ENCODE assay signal across 9 cellular contexts in genomic region chr5:160370713-160371034, GRCh38. TPM values are rescaled to one million over a fixed set of nuclear protein-coding genes. Genes with fewer than 3 reads are reported as not detected.
DNase-seq lines count a peak whose midpoint lies in the region; ATAC-seq, FAIRE-seq and TF ChIP-seq lines count a peak whose summit lies in the region.
"Had no signal": no experiment of that assay in that cellular context is flagged by ENCODE, and none has a peak within 500 bp of the region (broad histone marks: within the 10 kb centered on the region; RNA-seq: fewer than 3 reads in every experiment).

No MANE protein-coding gene starts in this region.

- TF ChIP-seq CTCF in WTC11 (IDR thresholded peaks at IDR 0.05) (no peak), natural killer cell (IDR thresholded peaks at IDR 0.05) (no peak)

- H3K4me3 Mint-ChIP-seq in WTC11 (peak overlapping the region; percentile 68), natural killer cell (no peak overlapping the region)

- peaks cover 54% of the 10 kb centered on the region for H3K27me3 Mint-ChIP-seq in WTC11 (ENCODE audit: low read depth)
- peaks cover 60 to 84% of the 10 kb centered on the region in 2 donors for H3K27me3 Mint-ChIP-seq in natural killer cell (ENCODE audit: low read depth in 2 of 2)

- peak; percentile 41 for FAIRE-seq in GM12891 (lab: Jason Lieb, UNC)

- intact Hi-C loops in natural killer cell (cut with micrococcal nuclease) = no loop called here

- H3K36me3 ChIP-seq in iPS-15b (ENCODE audit: control insufficient read depth, insufficient read depth, low read length) (no peaks in the 10 kb centered on the region), skeletal muscle satellite cell (ENCODE audit: insufficient read depth, low read length) (no peaks in the 10 kb centered on the region)

- POLR2A ChIA-PET in WTC11 (lab: Charles Lee) = interaction anchor here (0.6 kb wide), 1 partner anchor 26 kb away, joined by 8 read pairs; no protein-coding TSS in a partner anchor

- H3K4me3 ChIP-seq in iPS-15b (ENCODE audit: low read depth, low read length) (peak overlapping the region; percentile 23), skeletal muscle satellite cell (ENCODE audit: low read length) (peak overlapping the region; percentile 71)

- no peaks in the 10 kb centered on the region for H3K9me3 Mint-ChIP-seq in WTC11
- H3K9me3 Mint-ChIP-seq in natural killer cell = no peaks in the 10 kb centered on the region

- CTCF ChIA-PET in WTC11 (lab: Charles Lee) = interaction anchor here (1.1 to 1.9 kb wide), 8 partner anchors 9 to 349 kb away, joined by 5 to 13 read pairs (median 8); no protein-coding TSS in a partner anchor

- H3K4me1 ChIP-seq in iPS-15b (ENCODE audit: control insufficient read depth, insufficient read depth, low read length) = no peaks in the 10 kb centered on the region
- peaks cover 9% of the 10 kb centered on the region for H3K4me1 ChIP-seq in skeletal muscle satellite cell (ENCODE audit: control insufficient read depth, insufficient read depth, low read length)

- no peak for ATAC-seq in WTC11
- ATAC-seq in natural killer cell = no peak
- ATAC-seq in HG03439 (IDR thresholded peaks at IDR 0.05; ENCODE audit: unreplicated experiment) = no peak

- H3K27me3 ChIP-seq in iPS-15b (ENCODE audit: control insufficient read depth, insufficient read depth, low read length) (peaks cover 52% of the 10 kb centered on the region), skeletal muscle satellite cell (ENCODE audit: control insufficient read depth, insufficient read depth, low read length) (peaks cover 48% of the 10 kb centered on the region)

- H3K4me2 ChIP-seq in skeletal muscle satellite cell (ENCODE audit: low read length) = peak overlapping the region; percentile 89

- H3K27ac Mint-ChIP-seq in WTC11 (no peak overlapping the region), natural killer cell (no peak overlapping the region)

- TF ChIP-seq POLR2A in GM12891 (IDR thresholded peaks at IDR 0.05; ENCODE audit: low read depth, low read length) = no peak

- H3K36me3 Mint-ChIP-seq in WTC11 (no peaks in the 10 kb centered on the region), natural killer cell (no peaks in the 10 kb centered on the region)

- no peaks in the 10 kb centered on the region for H3K9me3 ChIP-seq in iPS-15b (ENCODE audit: control insufficient read depth, insufficient read depth, low read length)
- H3K9me3 ChIP-seq in skeletal muscle satellite cell (replicated peaks; ENCODE audit: low read length) = no peaks in the 10 kb centered on the region

- H3K9ac ChIP-seq in iPS-15b (ENCODE audit: low read depth, low read length) (no peak overlapping the region), skeletal muscle satellite cell (ENCODE audit: low read depth, low read length) (peak overlapping the region; percentile 55)

- H3K4me1 Mint-ChIP-seq in WTC11 (peaks cover 11% of the 10 kb centered on the region), natural killer cell (peaks cover 8 to 9% of the 10 kb centered on the region in 2 donors)

- DNase-seq in GM12891 (ENCODE audit: insufficient read length, low spot score) (no peak), WTC11 (ENCODE audit: low spot score) (no peak), natural killer cell (no peak), NCI-H446 (lab: John Stamatoyannopoulos, UW) (no peak), DMS79 (lab: John Stamatoyannopoulos, UW) (no peak)
- DNase-seq: SW 1271 had no signal

TF ChIP-seq in GM12891, 5 proteins besides CTCF, POLR2A, EP300 and RAD21:
- TF ChIP-seq TAF1 (IDR thresholded peaks at IDR 0.05; ENCODE audit: low read depth, low read length) (no peak), POU2F2 (IDR thresholded peaks at IDR 0.05; ENCODE audit: low read depth, low read length) (no peak), SPI1 (IDR thresholded peaks at IDR 0.05; ENCODE audit: low read depth, low read length) (no peak), POLR2AphosphoS5 (IDR thresholded peaks at IDR 0.05; ENCODE audit: low read depth, low read length) (no peak)

TF ChIP-seq in WTC11, 78 proteins besides CTCF, POLR2A, EP300 and RAD21:
- TF ChIP-seq, protein P1, sequence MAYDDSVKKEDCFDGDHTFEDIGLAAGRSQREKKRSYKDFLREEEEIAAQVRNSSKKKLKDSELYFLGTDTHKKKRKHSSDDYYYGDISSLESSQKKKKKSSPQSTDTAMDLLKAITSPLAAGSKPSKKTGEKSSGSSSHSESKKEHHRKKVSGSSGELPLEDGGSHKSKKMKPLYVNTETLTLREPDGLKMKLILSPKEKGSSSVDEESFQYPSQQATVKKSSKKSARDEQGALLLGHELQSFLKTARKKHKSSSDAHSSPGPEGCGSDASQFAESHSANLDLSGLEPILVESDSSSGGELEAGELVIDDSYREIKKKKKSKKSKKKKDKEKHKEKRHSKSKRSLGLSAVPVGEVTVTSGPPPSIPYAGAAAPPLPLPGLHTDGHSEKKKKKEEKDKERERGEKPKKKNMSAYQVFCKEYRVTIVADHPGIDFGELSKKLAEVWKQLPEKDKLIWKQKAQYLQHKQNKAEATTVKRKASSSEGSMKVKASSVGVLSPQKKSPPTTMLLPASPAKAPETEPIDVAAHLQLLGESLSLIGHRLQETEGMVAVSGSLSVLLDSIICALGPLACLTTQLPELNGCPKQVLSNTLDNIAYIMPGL (CRISPR knock-in tag; IDR thresholded peaks at IDR 0.05) = no peak
- TF ChIP-seq SMAD3 (CRISPR knock-in tag; IDR thresholded peaks at IDR 0.05; ENCODE audit: borderline replicate concordance) = no peak
- no peak for TF ChIP-seq ESRRA (CRISPR knock-in tag; IDR thresholded peaks at IDR 0.05; ENCODE audit: borderline replicate concordance)
- TF ChIP-seq GTF2I (CRISPR knock-in tag; conservative IDR thresholded peaks at IDR 0.05) = no peak
- no peak for TF ChIP-seq TEAD4 (CRISPR knock-in tag; IDR thresholded peaks at IDR 0.05)
- TF ChIP-seq, protein P2, sequence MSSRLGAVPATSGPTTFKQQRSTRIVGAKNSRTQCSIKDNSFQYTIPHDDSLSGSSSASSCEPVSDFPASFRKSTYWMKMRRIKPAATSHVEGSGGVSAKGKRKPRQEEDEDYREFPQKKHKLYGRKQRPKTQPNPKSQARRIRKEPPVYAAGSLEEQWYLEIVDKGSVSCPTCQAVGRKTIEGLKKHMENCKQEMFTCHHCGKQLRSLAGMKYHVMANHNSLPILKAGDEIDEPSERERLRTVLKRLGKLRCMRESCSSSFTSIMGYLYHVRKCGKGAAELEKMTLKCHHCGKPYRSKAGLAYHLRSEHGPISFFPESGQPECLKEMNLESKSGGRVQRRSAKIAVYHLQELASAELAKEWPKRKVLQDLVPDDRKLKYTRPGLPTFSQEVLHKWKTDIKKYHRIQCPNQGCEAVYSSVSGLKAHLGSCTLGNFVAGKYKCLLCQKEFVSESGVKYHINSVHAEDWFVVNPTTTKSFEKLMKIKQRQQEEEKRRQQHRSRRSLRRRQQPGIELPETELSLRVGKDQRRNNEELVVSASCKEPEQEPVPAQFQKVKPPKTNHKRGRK (CRISPR knock-in tag; IDR thresholded peaks at IDR 0.05; ENCODE audit: borderline replicate concordance) = no peak
- TF ChIP-seq IRF2 (CRISPR knock-in tag; IDR thresholded peaks at IDR 0.05; ENCODE audit: borderline replicate concordance, low read depth) = no peak
- no peak for TF ChIP-seq MYBL2 (CRISPR knock-in tag; IDR thresholded peaks at IDR 0.05)
- no peak for TF ChIP-seq GRHL2 (CRISPR knock-in tag; IDR thresholded peaks at IDR 0.05; ENCODE audit: insufficient replicate concordance, severe bottlenecking)
- no peak for TF ChIP-seq CREB1 (CRISPR knock-in tag; IDR thresholded peaks at IDR 0.05)
- TF ChIP-seq JAZF1 (CRISPR knock-in tag; IDR thresholded peaks at IDR 0.05) = no peak
- no peak for TF ChIP-seq NR2C2 (CRISPR knock-in tag; IDR thresholded peaks at IDR 0.05)

RNA-seq across cellular contexts. Expression of gene C1QTNF2, which starts 0.2 kb away (rescaled TPM):
- polyA plus RNA-seq in GM12891 (2012; ENCODE audit: low read depth, missing spikeins) = not detected
- total RNA-seq in WTC11 (2021) (0.25 to 0.52 TPM (median 0.44 TPM) in 3 replicates), natural killer cell (not detected)
- total RNA-seq in skeletal muscle satellite cell (2012; rRNA removed) = 0.44 TPM in 1 of 2 replicates, not detected in the other

RNA-seq across cellular contexts. Expression of gene FAM200C, which starts 29.2 kb away (rescaled TPM):
- 1.0 TPM for polyA plus RNA-seq in GM12891 (2012; ENCODE audit: low read depth, missing spikeins)
- 5.4 to 7.2 TPM (median 6.3 TPM) in 3 replicates for total RNA-seq in WTC11 (2021)
- total RNA-seq in skeletal muscle satellite cell (2012; rRNA removed) = 3.3 and 4.6 TPM in 2 replicates
- under 1 TPM; 0.28 to 0.57 (median 0.33) TPM for total RNA-seq in natural killer cell

RNA-seq across cellular contexts. Expression of gene SLU7, which starts 48.2 kb away (rescaled TPM):
- 57.3 TPM for polyA plus RNA-seq in GM12891 (2012; ENCODE audit: low read depth, missing spikeins)
- total RNA-seq in WTC11 (2021) (28.7 to 33.3 TPM (median 32.5 TPM) in 3 replicates), natural killer cell (100 to 1,000 TPM; 114 to 143 (median 118) TPM)
- 35.4 and 35.5 TPM in 2 replicates for total RNA-seq in skeletal muscle satellite cell (2012; rRNA removed)

RNA-seq across cellular contexts. Expression of gene PTTG1, which starts 51.0 kb away (rescaled TPM):
- 176 TPM for polyA plus RNA-seq in GM12891 (2012; ENCODE audit: low read depth, missing spikeins)
- 239 to 273 TPM (median 270 TPM) in 3 replicates for total RNA-seq in WTC11 (2021)
- 144 and 177 TPM in 2 replicates for total RNA-seq in skeletal muscle satellite cell (2012; rRNA removed)
- 10 to 100 TPM; 11.7 to 14.8 (median 12.1) TPM for total RNA-seq in natural killer cell

RNA-seq across cellular contexts. Expression of gene CCNJL, which starts 58.3 kb away (rescaled TPM):
- 0.28 TPM for polyA plus RNA-seq in GM12891 (2012; ENCODE audit: low read depth, missing spikeins)
- total RNA-seq in WTC11 (2021) (27.9 to 31.3 TPM (median 28.6 TPM) in 3 replicates), natural killer cell (10 to 100 TPM; 19.9 to 32.1 (median 20.7) TPM)
- 0.44 TPM in 1 of 2 replicates, not detected in the other for total RNA-seq in skeletal muscle satellite cell (2012; rRNA removed)
